28 cellular contexts compared by ENCODE assay signal in genomic region chr2:1863386-1863785, GRCh38.
"Had no signal": no experiment of that assay in that cellular context is flagged by ENCODE, and none has a peak within 500 bp of the region (broad histone marks: within the 10 kb centered on the region; RNA-seq: fewer than 3 reads in every experiment).

No MANE protein-coding gene starts in this region.

- DNase-seq: naive thymus-derived CD8-positive, alpha-beta T cell; nephron progenitor cell; occipital lobe; ovary; retina; right lobe of liver; small intestine; stimulated activated CD4-positive, alpha-beta T cell treated with anti-CD3 and anti-CD28 coated beads, Interleukin-15, amount 100 ng/mL, for 24 hours; stimulated activated CD4-positive, alpha-beta T cell treated with anti-CD3 and anti-CD28 coated beads, Interleukin-2, amount 100 ng/mL, for 24 hours; stimulated activated CD4-positive, alpha-beta T cell treated with anti-CD3 and anti-CD28 coated beads, Interleukin-2, amount 100 ng/mL, for 48 hours; stimulated activated CD4-positive, alpha-beta T cell treated with anti-CD3 and anti-CD28 coated beads, Interleukin-4, amount 100 ng/mL, for 24 hours; stimulated activated naive B cell treated with anti-CD40 and anti-IgM and Interleukin-4, amounts not matched to agents 10 μg/mL and 1 μg/mL and 100 μg/mL, for 72 hours; stimulated activated naive CD4-positive, alpha-beta T cell treated with Interleukin-2 at 50 U/mL for 16 hours; stomach; trophoblast cell had no signal

- H3K4me1 ChIP-seq: parathyroid adenoma, prostate gland, right atrium auricular region, right lobe of liver, sigmoid colon, stomach, upper lobe of left lung, vagina had no signal

- H3K27me3 ChIP-seq: ovary, right atrium auricular region, right lobe of liver, thyroid gland, upper lobe of left lung, vagina had no signal

- H3K27ac Mint-ChIP-seq: naive thymus-derived CD8-positive, alpha-beta T cell; natural killer cell treated with Interleukin-12 subunit alpha and Interleukin-12 subunit beta and Interleukin-15 and Interleukin-18, amount 100 ng/mL, for 72 hours; nephron progenitor cell; stimulated activated effector memory CD8-positive, alpha-beta T cell treated with anti-CD3 and anti-CD28 coated beads, Interleukin-12 subunit alpha, Interleukin-12 subunit beta, amount 100 ng/mL, for 72 hours; stimulated activated naive B cell treated with anti-CD40 and anti-IgM and Interleukin-4, amounts not matched to agents 10 μg/mL and 1 μg/mL and 100 μg/mL, for 72 hours; stimulated activated naive CD8-positive, alpha-beta T cell treated with anti-CD3 and anti-CD28 coated beads, Interleukin-15, Interleukin-2, amounts not matched to agents 100 ng/mL and 50 ng/mL, for 24 hours had no signal

- H3K4me1 Mint-ChIP-seq: stimulated activated effector memory CD8-positive, alpha-beta T cell treated with anti-CD3 and anti-CD28 coated beads, Interleukin-12 subunit alpha, Interleukin-12 subunit beta, amount 100 ng/mL, for 72 hours had no signal

- H3K36me3 ChIP-seq: ovary, prostate gland, right atrium auricular region, right lobe of liver, sigmoid colon, stomach, thoracic aorta, thyroid gland, tibial nerve, upper lobe of left lung, vagina had no signal

- ATAC-seq: naive thymus-derived CD8-positive, alpha-beta T cell; natural killer cell treated with Interleukin-12 subunit alpha and Interleukin-12 subunit beta and Interleukin-15 and Interleukin-18, amount 100 ng/mL, for 72 hours; stimulated activated effector memory CD8-positive, alpha-beta T cell treated with anti-CD3 and anti-CD28 coated beads, Interleukin-12 subunit alpha, Interleukin-12 subunit beta, amount 100 ng/mL, for 72 hours; stimulated activated naive B cell treated with anti-CD40 and anti-IgM and Interleukin-4, amounts not matched to agents 10 μg/mL and 1 μg/mL and 100 μg/mL, for 72 hours had no signal

- H3K9me3 Mint-ChIP-seq: naive thymus-derived CD8-positive, alpha-beta T cell; natural killer cell treated with Interleukin-12 subunit alpha and Interleukin-12 subunit beta and Interleukin-15 and Interleukin-18, amount 100 ng/mL, for 72 hours; nephron progenitor cell; neural crest cell; stimulated activated effector memory CD8-positive, alpha-beta T cell treated with anti-CD3 and anti-CD28 coated beads, Interleukin-12 subunit alpha, Interleukin-12 subunit beta, amount 100 ng/mL, for 72 hours; stimulated activated naive B cell treated with anti-CD40 and anti-IgM and Interleukin-4, amounts not matched to agents 10 μg/mL and 1 μg/mL and 100 μg/mL, for 72 hours; stimulated activated naive CD8-positive, alpha-beta T cell treated with anti-CD3 and anti-CD28 coated beads, Interleukin-15, Interleukin-2, amounts not matched to agents 100 ng/mL and 50 ng/mL, for 24 hours had no signal

- H3K36me3 Mint-ChIP-seq: naive thymus-derived CD8-positive, alpha-beta T cell; natural killer cell treated with Interleukin-12 subunit alpha and Interleukin-12 subunit beta and Interleukin-15 and Interleukin-18, amount 100 ng/mL, for 72 hours; stimulated activated effector memory CD8-positive, alpha-beta T cell treated with anti-CD3 and anti-CD28 coated beads, Interleukin-12 subunit alpha, Interleukin-12 subunit beta, amount 100 ng/mL, for 72 hours; stimulated activated naive B cell treated with anti-CD40 and anti-IgM and Interleukin-4, amounts not matched to agents 10 μg/mL and 1 μg/mL and 100 μg/mL, for 72 hours had no signal

- H3K4me3 ChIP-seq: ovary, prostate gland, right atrium auricular region, right lobe of liver, sigmoid colon, stomach, thoracic aorta, thyroid gland, tibial nerve, upper lobe of left lung, vagina had no signal

- H3K4me3 Mint-ChIP-seq: naive thymus-derived CD8-positive, alpha-beta T cell; natural killer cell treated with Interleukin-12 subunit alpha and Interleukin-12 subunit beta and Interleukin-15 and Interleukin-18, amount 100 ng/mL, for 72 hours; nephron progenitor cell; neural crest cell; stimulated activated effector memory CD8-positive, alpha-beta T cell treated with anti-CD3 and anti-CD28 coated beads, Interleukin-12 subunit alpha, Interleukin-12 subunit beta, amount 100 ng/mL, for 72 hours; stimulated activated naive B cell treated with anti-CD40 and anti-IgM and Interleukin-4, amounts not matched to agents 10 μg/mL and 1 μg/mL and 100 μg/mL, for 72 hours; stimulated activated naive CD8-positive, alpha-beta T cell treated with anti-CD3 and anti-CD28 coated beads, Interleukin-15, Interleukin-2, amounts not matched to agents 100 ng/mL and 50 ng/mL, for 24 hours had no signal

- H3K27ac ChIP-seq: ovary, parathyroid adenoma, prostate gland, right atrium auricular region, right lobe of liver, sigmoid colon, stomach, thoracic aorta, tibial nerve, upper lobe of left lung, vagina had no signal

- H3K9me3 ChIP-seq: ovary, prostate gland, right atrium auricular region, right lobe of liver, sigmoid colon, stomach, thoracic aorta, thyroid gland, tibial nerve, upper lobe of left lung, vagina had no signal
